Comparison of ENCODE assay signal across 27 cellular contexts in the genomic region with DNA sequence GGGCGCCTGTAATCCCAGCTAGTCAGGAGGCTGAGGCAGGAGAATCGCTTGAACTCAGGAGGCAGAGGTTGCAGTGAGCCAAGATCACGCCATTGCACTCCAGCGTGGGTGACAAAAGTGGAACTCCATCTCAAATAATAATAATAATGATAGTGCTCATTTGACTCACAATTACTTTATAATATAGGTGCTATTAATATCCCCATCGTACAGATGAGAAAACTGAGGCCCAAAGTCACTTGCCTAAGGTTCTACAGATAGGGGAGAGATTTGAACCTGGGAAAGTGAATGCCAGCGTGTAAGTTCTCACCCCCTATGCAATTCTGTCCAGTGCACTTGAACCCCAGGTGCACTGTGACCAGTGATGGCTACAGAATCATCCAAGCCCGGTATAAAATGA. TPM values are rescaled to one million over a fixed set of nuclear protein-coding genes. Genes with fewer than 3 reads are reported as not detected.
DNase-seq lines count a peak whose midpoint lies in the region; ATAC-seq and TF ChIP-seq lines count a peak whose summit lies in the region.
"Had no signal": no experiment of that assay in that cellular context is flagged by ENCODE, and none has a peak within 500 bp of the region (broad histone marks: within the 10 kb centered on the region; RNA-seq: fewer than 3 reads in every experiment).

No MANE protein-coding gene starts in this region.

- peaks cover 80% of the 10 kb centered on the region for H3K4me1 ChIP-seq in BLaER1
- H3K4me1 ChIP-seq in CD8-positive, alpha-beta T cell (ENCODE audit: insufficient read depth, low read length): peaks cover 66% of the 10 kb centered on the region

- no peaks in the 10 kb centered on the region for H3K27me3 ChIP-seq in BLaER1
- no peaks in the 10 kb centered on the region for H3K27me3 ChIP-seq in CD8-positive, alpha-beta T cell (ENCODE audit: insufficient read depth, low read length)

- POLR2A ChIA-PET in activated CD4-positive, alpha-beta T cell treated with anti-CD3 and anti-CD28 coated beads, Interleukin-2, amount 10 ng/mL, durations not matched to agents 7 days and 5 days (lab: Charles Lee): no interaction called here
- POLR2A ChIA-PET in CD8-positive, alpha-beta T cell (lab: Charles Lee): interaction anchor here (1.6 kb wide), 1 partner anchor 115 kb away, joined by 3 read pairs; a partner anchor contains a TSS

- no peaks in the 10 kb centered on the region for H3K9me3 ChIP-seq in BLaER1
- no peaks in the 10 kb centered on the region for H3K9me3 ChIP-seq in CD8-positive, alpha-beta T cell (ENCODE audit: low read length)
- H3K9me3 ChIP-seq: SK-N-SH had no signal

- no peak overlapping the region for H3K4me3 Mint-ChIP-seq in activated CD4-positive, alpha-beta T cell treated with anti-CD3 and anti-CD28 coated beads, Interleukin-2, amount 10 ng/mL, durations not matched to agents 7 days and 5 days
- no peak overlapping the region for H3K4me3 Mint-ChIP-seq in activated CD4-positive, alpha-beta T cell treated with anti-CD3 and anti-CD28 coated beads, Interleukin-2, amount 10 ng/mL, durations not matched to agents 24 days and 14 days
- H3K4me3 Mint-ChIP-seq in CD8-positive, alpha-beta T cell: no peak overlapping the region
- H3K4me3 Mint-ChIP-seq in effector memory CD8-positive, alpha-beta T cell: peak overlapping the region in 1 of 2 donors; percentile 49

- TF ChIP-seq CTCF in CD8-positive, alpha-beta T cell (IDR thresholded peaks at IDR 0.05): no peak

- no peak for DNase-seq in activated CD4-positive, alpha-beta T cell treated with anti-CD3 and anti-CD28 coated beads, Interleukin-2, amount 10 ng/mL, durations not matched to agents 7 days and 5 days
- DNase-seq in activated CD4-positive, alpha-beta T cell treated with anti-CD3 and anti-CD28 coated beads, Interleukin-2, amount 10 ng/mL, durations not matched to agents 24 days and 14 days: no peak
- no peak for DNase-seq in CD8-positive, alpha-beta T cell
- no peak for DNase-seq in effector memory CD8-positive, alpha-beta T cell
- DNase-seq in Ammon's horn (ENCODE audit: low spot score): no peak
- DNase-seq: 8988T; AML-193; DMS53; GDM1; H7; Karpas-422; MV-4-11; NCI-H1694; NCI-H2081; NCI-H2171; NCI-H345; NCI-H524; NCI-H774; NK-92 treated with Interleukin-12 subunit alpha and Interleukin-12 subunit beta, amount 100 ng/mL, for 24 hours; SIG-M5; SK-N-SH had no signal

- peak overlapping the region; percentile 79 for H3K4me2 ChIP-seq in BLaER1
- H3K4me2 ChIP-seq: SK-N-SH had no signal

- intact Hi-C loops in activated CD4-positive, alpha-beta T cell treated with anti-CD3 and anti-CD28 coated beads, Interleukin-2, amount 10 ng/mL, durations not matched to agents 24 days and 14 days (cut with micrococcal nuclease): no loop called here
- intact Hi-C loops in CD8-positive, alpha-beta T cell (cut with DNase I, micrococcal nuclease): loop anchor here in 1 of 2 experiments (2.0 to 10.0 kb wide), 3 partner anchors 277 to 715 kb away; a partner anchor contains a TSS

- no peak overlapping the region for H3K4me3 ChIP-seq in BLaER1
- H3K4me3 ChIP-seq in CD8-positive, alpha-beta T cell (ENCODE audit: low read depth, low read length): no peak overlapping the region

- H3K36me3 ChIP-seq in BLaER1: peaks cover 83% of the 10 kb centered on the region
- peaks cover 36% of the 10 kb centered on the region for H3K36me3 ChIP-seq in CD8-positive, alpha-beta T cell (ENCODE audit: insufficient read depth, low read length)

- no peak for ATAC-seq in CD8-positive, alpha-beta T cell
- no peak for ATAC-seq in effector memory CD8-positive, alpha-beta T cell (replicated peaks)
- no peak for ATAC-seq in GM21528 (IDR thresholded peaks at IDR 0.05; ENCODE audit: low FRiP score, unreplicated experiment)
- ATAC-seq in GM19455 (IDR thresholded peaks at IDR 0.05; ENCODE audit: unreplicated experiment): no peak

- no peaks in the 10 kb centered on the region for H3K27me3 Mint-ChIP-seq in activated CD4-positive, alpha-beta T cell treated with anti-CD3 and anti-CD28 coated beads, Interleukin-2, amount 10 ng/mL, durations not matched to agents 7 days and 5 days
- no peaks in the 10 kb centered on the region for H3K27me3 Mint-ChIP-seq in activated CD4-positive, alpha-beta T cell treated with anti-CD3 and anti-CD28 coated beads, Interleukin-2, amount 10 ng/mL, durations not matched to agents 24 days and 14 days
- H3K27me3 Mint-ChIP-seq in CD8-positive, alpha-beta T cell (ENCODE audit: low read depth): no peaks in the 10 kb centered on the region
- H3K27me3 Mint-ChIP-seq in effector memory CD8-positive, alpha-beta T cell: no peaks in the 10 kb centered on the region
- H3K27me3 Mint-ChIP-seq: IgD-negative memory B cell had no signal

- CTCF ChIA-PET in activated CD4-positive, alpha-beta T cell treated with anti-CD3 and anti-CD28 coated beads, Interleukin-2, amount 10 ng/mL, durations not matched to agents 7 days and 5 days (lab: Charles Lee): interaction anchor here (0.6 to 1.9 kb wide), 2 partner anchors 68 to 210 kb away, joined by 3 to 4 read pairs; no protein-coding TSS in a partner anchor
- CTCF ChIA-PET in CD8-positive, alpha-beta T cell (lab: Charles Lee): interaction anchor here (1.1 to 3.7 kb wide), 4 partner anchors 30 to 220 kb away, joined by 3 to 15 read pairs (median 6); no protein-coding TSS in a partner anchor

- H3K9me3 Mint-ChIP-seq in activated CD4-positive, alpha-beta T cell treated with anti-CD3 and anti-CD28 coated beads, Interleukin-2, amount 10 ng/mL, durations not matched to agents 7 days and 5 days: no peaks in the 10 kb centered on the region
- H3K9me3 Mint-ChIP-seq in activated CD4-positive, alpha-beta T cell treated with anti-CD3 and anti-CD28 coated beads, Interleukin-2, amount 10 ng/mL, durations not matched to agents 24 days and 14 days: no peaks in the 10 kb centered on the region
- no peaks in the 10 kb centered on the region for H3K9me3 Mint-ChIP-seq in CD8-positive, alpha-beta T cell
- H3K9me3 Mint-ChIP-seq in effector memory CD8-positive, alpha-beta T cell: no peaks in the 10 kb centered on the region
- H3K9me3 Mint-ChIP-seq: IgD-negative memory B cell had no signal

- H3K27ac ChIP-seq in BLaER1: peak overlapping the region; percentile 56; the same call in 1 of the 2 replicates
- no peak overlapping the region for H3K27ac ChIP-seq in CD8-positive, alpha-beta T cell (ENCODE audit: low read depth, low read length)
- H3K27ac ChIP-seq: RWPE1 had no signal

- 0 out of 2 replicates have a peak overlapping the region, but pooled peaks have one; percentile 53 for H3K9ac ChIP-seq in BLaER1
- H3K9ac ChIP-seq: SK-N-SH had no signal

- peaks cover 46% of the 10 kb centered on the region for H3K4me1 Mint-ChIP-seq in activated CD4-positive, alpha-beta T cell treated with anti-CD3 and anti-CD28 coated beads, Interleukin-2, amount 10 ng/mL, durations not matched to agents 7 days and 5 days
- peaks cover 35% of the 10 kb centered on the region for H3K4me1 Mint-ChIP-seq in activated CD4-positive, alpha-beta T cell treated with anti-CD3 and anti-CD28 coated beads, Interleukin-2, amount 10 ng/mL, durations not matched to agents 24 days and 14 days
- H3K4me1 Mint-ChIP-seq in CD8-positive, alpha-beta T cell (ENCODE audit: low read depth): peaks cover 59% of the 10 kb centered on the region
- peaks cover 36 to 38% of the 10 kb centered on the region in 2 donors for H3K4me1 Mint-ChIP-seq in effector memory CD8-positive, alpha-beta T cell (ENCODE audit: low read depth in 2 of 2)

- H3K27ac Mint-ChIP-seq in activated CD4-positive, alpha-beta T cell treated with anti-CD3 and anti-CD28 coated beads, Interleukin-2, amount 10 ng/mL, durations not matched to agents 7 days and 5 days: peak overlapping the region; percentile 69
- H3K27ac Mint-ChIP-seq in activated CD4-positive, alpha-beta T cell treated with anti-CD3 and anti-CD28 coated beads, Interleukin-2, amount 10 ng/mL, durations not matched to agents 24 days and 14 days: no peak overlapping the region
- peak overlapping the region; percentile 55 for H3K27ac Mint-ChIP-seq in CD8-positive, alpha-beta T cell
- peak overlapping the region; percentile 17 to 84 for H3K27ac Mint-ChIP-seq in effector memory CD8-positive, alpha-beta T cell

- peaks cover 86% of the 10 kb centered on the region for H4K20me1 ChIP-seq in BLaER1

- peaks cover 43% of the 10 kb centered on the region for H3K36me3 Mint-ChIP-seq in activated CD4-positive, alpha-beta T cell treated with anti-CD3 and anti-CD28 coated beads, Interleukin-2, amount 10 ng/mL, durations not matched to agents 7 days and 5 days (ENCODE audit: low read depth)
- peaks cover 49% of the 10 kb centered on the region for H3K36me3 Mint-ChIP-seq in activated CD4-positive, alpha-beta T cell treated with anti-CD3 and anti-CD28 coated beads, Interleukin-2, amount 10 ng/mL, durations not matched to agents 24 days and 14 days (ENCODE audit: low read depth)
- peaks cover 69% of the 10 kb centered on the region for H3K36me3 Mint-ChIP-seq in CD8-positive, alpha-beta T cell
- peaks cover 76% of the 10 kb centered on the region for H3K36me3 Mint-ChIP-seq in effector memory CD8-positive, alpha-beta T cell (ENCODE audit: insufficient read depth)

RNA-seq across cellular contexts. Expression of a gene that starts 5.9 kb away (rescaled TPM):
- 100 to 1,000 TPM; 577 to 668 TPM for total RNA-seq in activated CD4-positive, alpha-beta T cell treated with anti-CD3 and anti-CD28 coated beads, Interleukin-2, amount 10 ng/mL, durations not matched to agents 7 days and 5 days
- 328 and 330 TPM in 2 replicates for total RNA-seq in activated CD4-positive, alpha-beta T cell treated with anti-CD3 and anti-CD28 coated beads, Interleukin-2, amount 10 ng/mL, durations not matched to agents 24 days and 14 days
- total RNA-seq in CD8-positive, alpha-beta T cell: 100 to 1,000 TPM; 247 to 248 TPM
- total RNA-seq: H7 had no signal

RNA-seq across cellular contexts. Expression of a gene that starts 9.3 kb away (rescaled TPM):
- 1 to 10 TPM; 6.4 to 6.5 TPM for total RNA-seq in activated CD4-positive, alpha-beta T cell treated with anti-CD3 and anti-CD28 coated beads, Interleukin-2, amount 10 ng/mL, durations not matched to agents 7 days and 5 days
- 5.0 and 5.2 TPM in 2 replicates for total RNA-seq in activated CD4-positive, alpha-beta T cell treated with anti-CD3 and anti-CD28 coated beads, Interleukin-2, amount 10 ng/mL, durations not matched to agents 24 days and 14 days
- total RNA-seq in CD8-positive, alpha-beta T cell: 1 to 10 TPM; 2.1 to 2.3 TPM

RNA-seq across cellular contexts. Expression of a gene that starts 12.3 kb away (rescaled TPM):
- 10 to 100 TPM; 40.2 to 45.6 TPM for total RNA-seq in activated CD4-positive, alpha-beta T cell treated with anti-CD3 and anti-CD28 coated beads, Interleukin-2, amount 10 ng/mL, durations not matched to agents 7 days and 5 days
- 68.9 and 71.4 TPM in 2 replicates for total RNA-seq in activated CD4-positive, alpha-beta T cell treated with anti-CD3 and anti-CD28 coated beads, Interleukin-2, amount 10 ng/mL, durations not matched to agents 24 days and 14 days
- total RNA-seq in CD8-positive, alpha-beta T cell: 10 to 100 TPM; 68.3 to 78.1 TPM

RNA-seq across cellular contexts. Expression of a gene that starts 33.7 kb away (rescaled TPM):
- not detected for total RNA-seq in activated CD4-positive, alpha-beta T cell treated with anti-CD3 and anti-CD28 coated beads, Interleukin-2, amount 10 ng/mL, durations not matched to agents 7 days and 5 days
- total RNA-seq in activated CD4-positive, alpha-beta T cell treated with anti-CD3 and anti-CD28 coated beads, Interleukin-2, amount 10 ng/mL, durations not matched to agents 24 days and 14 days: not detected in 2 replicates
- total RNA-seq in CD8-positive, alpha-beta T cell: under 1 TPM in 1 of 2 experiments, not detected in 1; 0.38 TPM
- total RNA-seq: H7, M059J had no signal
